Comparison of ENCODE assay signal across 20 cellular contexts in genomic region chr4:170423137-170423536, GRCh38.
DNase-seq lines count a peak whose midpoint lies in the region; ATAC-seq and TF ChIP-seq lines count a peak whose summit lies in the region.
"Had no signal": no experiment of that assay in that cellular context is flagged by ENCODE, and none has a peak within 500 bp of the region (broad histone marks: within the 10 kb centered on the region; RNA-seq: fewer than 3 reads in every experiment).

No MANE protein-coding gene starts in this region.

- no peaks in the 10 kb centered on the region for H3K36me3 ChIP-seq in BJ (ENCODE audit: control insufficient read depth, insufficient read depth, low read length)
- H3K36me3 ChIP-seq in body of pancreas (replicated peaks in 1 of 2; ENCODE audit: insufficient read depth in 1 of 2, low read depth in 2 of 2) = no peaks in the 10 kb centered on the region

- CTCF ChIA-PET in BJ (lab: Yijun Ruan, JAX) = no interaction called here

- TF ChIP-seq POLR2A in body of pancreas (IDR thresholded peaks at IDR 0.05) = no peak

- WGBS in body of pancreas, 2 donors = 56 to 58% methylated on average over 1 of the region's 1 CpG

- no peak overlapping the region for H3K4me3 ChIP-seq in BJ (ENCODE audit: low read depth, low read length)
- H3K4me3 ChIP-seq in astrocyte of the cerebellum (ENCODE audit: low read depth, low read length) = no peak overlapping the region
- H3K4me3 ChIP-seq in foreskin fibroblast (ENCODE audit: low read depth in 1 of 2, low read length in 2 of 2) = no peak overlapping the region
- no peak overlapping the region for H3K4me3 ChIP-seq in body of pancreas

- no peaks in the 10 kb centered on the region for H3K27me3 Mint-ChIP-seq in CD14-positive monocyte (ENCODE audit: low read depth in 3 of 3)
- H3K27me3 Mint-ChIP-seq: activated CD8-positive, alpha-beta memory T cell treated with anti-CD3 and anti-CD28 coated beads, Interleukin-2, amount 10 ng/mL, durations not matched to agents 7 days and 5 days had no signal

- ATAC-seq in body of pancreas (no peak), GM18870 (IDR thresholded peaks at IDR 0.05; ENCODE audit: unreplicated experiment) (no peak)
- ATAC-seq: activated CD8-positive, alpha-beta memory T cell treated with anti-CD3 and anti-CD28 coated beads, Interleukin-2, amount 10 ng/mL, durations not matched to agents 7 days and 5 days; left ventricle myocardium superior; sciatic nerve had no signal

- no peaks in the 10 kb centered on the region for H3K4me1 Mint-ChIP-seq in CD14-positive monocyte
- H3K4me1 Mint-ChIP-seq: activated CD8-positive, alpha-beta memory T cell treated with anti-CD3 and anti-CD28 coated beads, Interleukin-2, amount 10 ng/mL, durations not matched to agents 7 days and 5 days had no signal

- H3K4me3 Mint-ChIP-seq in CD14-positive monocyte = no peak overlapping the region
- H3K4me3 Mint-ChIP-seq: activated CD8-positive, alpha-beta memory T cell treated with anti-CD3 and anti-CD28 coated beads, Interleukin-2, amount 10 ng/mL, durations not matched to agents 7 days and 5 days; HFFc6 had no signal

- peaks cover 0 to 7% (median 1%) of the 10 kb centered on the region in 7 donors for H3K9me3 Mint-ChIP-seq in CD14-positive monocyte

- H3K4me1 ChIP-seq in body of pancreas = no peaks in the 10 kb centered on the region

- no peaks in the 10 kb centered on the region for H3K36me3 Mint-ChIP-seq in CD14-positive monocyte
- H3K36me3 Mint-ChIP-seq: activated CD8-positive, alpha-beta memory T cell treated with anti-CD3 and anti-CD28 coated beads, Interleukin-2, amount 10 ng/mL, durations not matched to agents 7 days and 5 days had no signal

- H3K27ac ChIP-seq in body of pancreas = no peak overlapping the region

- TF ChIP-seq CTCF in BJ (IDR thresholded peaks at IDR 0.05; ENCODE audit: insufficient read depth, low read depth, low read length) (no peak), astrocyte of the cerebellum (IDR thresholded peaks at IDR 0.05; ENCODE audit: low read depth, low read length, missing control alignments) (no peak), foreskin fibroblast (IDR thresholded peaks at IDR 0.05; ENCODE audit: low read depth, low read length) (no peak), CD14-positive monocyte (IDR thresholded peaks at IDR 0.05) (no peak), body of pancreas (IDR thresholded peaks at IDR 0.05) (no peak)

- DNase-seq in BJ (ENCODE audit: low read depth) (peak; percentile 47), KBM-7 (peak; percentile 12), astrocyte of the cerebellum (ENCODE audit: low read depth) (peak; percentile 58), foreskin fibroblast (peak; percentile 52 to 69), CD14-positive monocyte (ENCODE audit: low spot score) (no peak), body of pancreas (no peak)
- no peak for DNase-seq in activated T-cell treated with anti-CD3 and anti-CD28 coated beads, Interleukin-2, amount 50 U/mL, for 1 hour
- DNase-seq: activated CD8-positive, alpha-beta memory T cell treated with anti-CD3 and anti-CD28 coated beads, Interleukin-2, amount 10 ng/mL, durations not matched to agents 7 days and 5 days; activated gamma-delta T cell; anterior cingulate cortex; cortex of kidney; HFFc6; left ventricle myocardium superior; NCI-H1436; NCI-H69; occipital lobe; OCI-M1; stimulated activated CD4-positive, alpha-beta T cell treated with anti-CD3 and anti-CD28 coated beads, Interleukin-2, amount 100 ng/mL, for 24 hours had no signal

- H3K27me3 ChIP-seq in BJ (ENCODE audit: control insufficient read depth, insufficient read depth, low read length) (no peaks in the 10 kb centered on the region), body of pancreas (no peaks in the 10 kb centered on the region)

- H3K27ac Mint-ChIP-seq in CD14-positive monocyte = no peak overlapping the region
- H3K27ac Mint-ChIP-seq: activated CD8-positive, alpha-beta memory T cell treated with anti-CD3 and anti-CD28 coated beads, Interleukin-2, amount 10 ng/mL, durations not matched to agents 7 days and 5 days; HFFc6 had no signal

- in situ Hi-C loops in KBM-7 (cut with MboI; ENCODE audit: low pct_unique_long_range_greater_than_20kb, low sequenced_read_pairs) = no loop called here
- in situ Hi-C loops in astrocyte of the cerebellum (cut with HindIII; ENCODE audit: low sequenced_read_pairs) = no loop called here

- no peaks in the 10 kb centered on the region for H3K9me3 ChIP-seq in body of pancreas

- POLR2A ChIA-PET in BJ (lab: Charles Lee) = no interaction called here

- intact Hi-C loops in CD14-positive monocyte (cut with micrococcal nuclease) (no loop called here), body of pancreas (cut with DNase I) (no loop called here)

Comparison
In these comparisons a context has a peak if more than half of its experiments do, and no peak if none do; other contexts are left out.
1. DNase-seq: peak in BJ (single experiment), KBM-7 (single experiment), astrocyte of the cerebellum (single experiment) and foreskin fibroblast (2 of 2); none in activated T-cell treated with anti-CD3 and anti-CD28 coated beads, Interleukin-2, amount 50 U/mL, for 1 hour (single experiment), CD14-positive monocyte (single experiment) and body of pancreas (0 of 4).